In genomic region chr9:131582466-131583341, GRCh38 we compare ENCODE assay signal across 28 cellular contexts. TPM values are rescaled to one million over a fixed set of nuclear protein-coding genes. Genes with fewer than 3 reads are reported as not detected.
DNase-seq lines count a peak whose midpoint lies in the region; ATAC-seq and TF ChIP-seq lines count a peak whose summit lies in the region.
"Had no signal": no experiment of that assay in that cellular context is flagged by ENCODE, and none has a peak within 500 bp of the region (broad histone marks: within the 10 kb centered on the region; RNA-seq: fewer than 3 reads in every experiment).

No MANE protein-coding gene starts in this region.

- DNase-seq in activated CD8-positive, alpha-beta memory T cell treated with anti-CD3 and anti-CD28 coated beads, Interleukin-2, amount 10 ng/mL, durations not matched to agents 7 days and 5 days, result no peak
- DNase-seq in activated CD8-positive, alpha-beta memory T cell treated with anti-CD3 and anti-CD28 coated beads, Interleukin-2, amount 50 U/mL, for 48 hours, result no peak
- DNase-seq in endothelial cell (ENCODE audit: low spot score) (no peak), NCI-H2227 treated with DMSO at 0.1 percent for 48 hours (lab: John Stamatoyannopoulos, UW) (no peak), T-helper 9 cell (no peak)
- DNase-seq in stimulated activated effector memory CD8-positive, alpha-beta T cell treated with anti-CD3 and anti-CD28 coated beads, Interleukin-12 subunit alpha, Interleukin-12 subunit beta, amount 100 ng/mL, for 72 hours (ENCODE audit: low spot score in 2 of 2), result no peak
- DNase-seq: activated CD4-positive, alpha-beta T cell treated with anti-CD3 and anti-CD28 coated beads, Interleukin-2, amount 10 ng/mL, durations not matched to agents 24 days and 14 days; activated naive CD8-positive, alpha-beta T cell treated with anti-CD3 and anti-CD28 coated beads for 36 hours; AML-193; COR-L47; dermis blood vessel endothelial cell; DMS79; GF-D8; hippocampal formation; mesendoderm; NCI-H146; NCI-H2107; occipital lobe; stimulated activated naive CD8-positive, alpha-beta T cell treated with anti-CD3 and anti-CD28 coated beads, Interleukin-15, amount 100 ng/mL, for 72 hours had no signal

- H3K36me3 Mint-ChIP-seq in activated CD8-positive, alpha-beta memory T cell treated with anti-CD3 and anti-CD28 coated beads, Interleukin-2, amount 10 ng/mL, durations not matched to agents 7 days and 5 days, result peaks cover 54% of the 10 kb centered on the region
- H3K36me3 Mint-ChIP-seq in endothelial cell (ENCODE audit: low read depth, unreplicated experiment), result peaks cover 61% of the 10 kb centered on the region
- H3K36me3 Mint-ChIP-seq in stimulated activated effector memory CD8-positive, alpha-beta T cell treated with anti-CD3 and anti-CD28 coated beads, Interleukin-12 subunit alpha, Interleukin-12 subunit beta, amount 100 ng/mL, for 72 hours, result peaks cover 96% of the 10 kb centered on the region

- peak overlapping the region; percentile 56 for H3K27ac Mint-ChIP-seq in activated CD8-positive, alpha-beta memory T cell treated with anti-CD3 and anti-CD28 coated beads, Interleukin-2, amount 10 ng/mL, durations not matched to agents 7 days and 5 days
- no peak overlapping the region for H3K27ac Mint-ChIP-seq in endothelial cell (ENCODE audit: unreplicated experiment)
- H3K27ac Mint-ChIP-seq in stimulated activated effector memory CD8-positive, alpha-beta T cell treated with anti-CD3 and anti-CD28 coated beads, Interleukin-12 subunit alpha, Interleukin-12 subunit beta, amount 100 ng/mL, for 72 hours, result peak overlapping the region; percentile 89

- TF ChIP-seq POLR2A in GM18505 (IDR thresholded peaks at IDR 0.05; ENCODE audit: borderline replicate concordance, extremely low read depth, insufficient read depth, insufficient read length), result peak; percentile 2

- no peak overlapping the region for H3K4me3 Mint-ChIP-seq in activated CD8-positive, alpha-beta memory T cell treated with anti-CD3 and anti-CD28 coated beads, Interleukin-2, amount 10 ng/mL, durations not matched to agents 7 days and 5 days
- peak overlapping the region; percentile 42 for H3K4me3 Mint-ChIP-seq in endothelial cell (ENCODE audit: unreplicated experiment)
- no peak overlapping the region for H3K4me3 Mint-ChIP-seq in stimulated activated effector memory CD8-positive, alpha-beta T cell treated with anti-CD3 and anti-CD28 coated beads, Interleukin-12 subunit alpha, Interleukin-12 subunit beta, amount 100 ng/mL, for 72 hours
- H3K4me3 Mint-ChIP-seq: activated CD4-positive, alpha-beta T cell treated with anti-CD3 and anti-CD28 coated beads, Interleukin-2, amount 10 ng/mL, durations not matched to agents 24 days and 14 days; activated naive CD8-positive, alpha-beta T cell treated with anti-CD3 and anti-CD28 coated beads for 36 hours; activated T-helper 17 cell treated with anti-CD3 and anti-CD28 coated beads, Interleukin-2, amount 50 U/mL, for 72 hours; stimulated activated naive CD8-positive, alpha-beta T cell treated with anti-CD3 and anti-CD28 coated beads, Interleukin-15, amount 100 ng/mL, for 72 hours had no signal

- H3K4me1 Mint-ChIP-seq in activated CD8-positive, alpha-beta memory T cell treated with anti-CD3 and anti-CD28 coated beads, Interleukin-2, amount 10 ng/mL, durations not matched to agents 7 days and 5 days, result peaks cover 59% of the 10 kb centered on the region
- peaks cover 4% of the 10 kb centered on the region for H3K4me1 Mint-ChIP-seq in endothelial cell (ENCODE audit: unreplicated experiment)
- peaks cover 69% of the 10 kb centered on the region for H3K4me1 Mint-ChIP-seq in stimulated activated effector memory CD8-positive, alpha-beta T cell treated with anti-CD3 and anti-CD28 coated beads, Interleukin-12 subunit alpha, Interleukin-12 subunit beta, amount 100 ng/mL, for 72 hours

- ATAC-seq in activated CD8-positive, alpha-beta memory T cell treated with anti-CD3 and anti-CD28 coated beads, Interleukin-2, amount 10 ng/mL, durations not matched to agents 7 days and 5 days, result no peak
- ATAC-seq in GM18505 (IDR thresholded peaks at IDR 0.05; ENCODE audit: unreplicated experiment) (no peak), GM18520 (IDR thresholded peaks at IDR 0.05; ENCODE audit: unreplicated experiment) (no peak)
- no peak for ATAC-seq in stimulated activated effector memory CD8-positive, alpha-beta T cell treated with anti-CD3 and anti-CD28 coated beads, Interleukin-12 subunit alpha, Interleukin-12 subunit beta, amount 100 ng/mL, for 72 hours
- ATAC-seq: activated T-helper 17 cell treated with anti-CD3 and anti-CD28 coated beads, Interleukin-2, amount 50 U/mL, for 72 hours; gastroesophageal sphincter; left lobe of liver; SK-N-SH treated with all-trans-retinoic acid at 6 μM for 48 hours; stimulated activated naive CD8-positive, alpha-beta T cell treated with anti-CD3 and anti-CD28 coated beads, Interleukin-15, amount 100 ng/mL, for 72 hours had no signal

- no peaks in the 10 kb centered on the region for H3K27me3 Mint-ChIP-seq in activated CD8-positive, alpha-beta memory T cell treated with anti-CD3 and anti-CD28 coated beads, Interleukin-2, amount 10 ng/mL, durations not matched to agents 7 days and 5 days
- H3K27me3 Mint-ChIP-seq in endothelial cell (ENCODE audit: unreplicated experiment), result peaks cover 30% of the 10 kb centered on the region
- H3K27me3 Mint-ChIP-seq: activated CD4-positive, alpha-beta T cell treated with anti-CD3 and anti-CD28 coated beads, Interleukin-2, amount 10 ng/mL, durations not matched to agents 24 days and 14 days; activated naive CD8-positive, alpha-beta T cell treated with anti-CD3 and anti-CD28 coated beads for 36 hours; activated T-helper 17 cell treated with anti-CD3 and anti-CD28 coated beads, Interleukin-2, amount 50 U/mL, for 72 hours; stimulated activated naive CD8-positive, alpha-beta T cell treated with anti-CD3 and anti-CD28 coated beads, Interleukin-15, amount 100 ng/mL, for 72 hours had no signal

- TF ChIP-seq CTCF in endothelial cell (IDR thresholded peaks at IDR 0.05; ENCODE audit: unreplicated experiment), result no peak

- CTCF ChIA-PET in activated CD8-positive, alpha-beta memory T cell treated with anti-CD3 and anti-CD28 coated beads, Interleukin-2, amount 10 ng/mL, durations not matched to agents 7 days and 5 days (lab: Charles Lee), result no interaction called here

- no peaks in the 10 kb centered on the region for H3K9me3 Mint-ChIP-seq in activated CD8-positive, alpha-beta memory T cell treated with anti-CD3 and anti-CD28 coated beads, Interleukin-2, amount 10 ng/mL, durations not matched to agents 7 days and 5 days (ENCODE audit: low read depth)
- H3K9me3 Mint-ChIP-seq in endothelial cell (ENCODE audit: unreplicated experiment), result no peaks in the 10 kb centered on the region
- H3K9me3 Mint-ChIP-seq in stimulated activated effector memory CD8-positive, alpha-beta T cell treated with anti-CD3 and anti-CD28 coated beads, Interleukin-12 subunit alpha, Interleukin-12 subunit beta, amount 100 ng/mL, for 72 hours, result no peaks in the 10 kb centered on the region
- H3K9me3 Mint-ChIP-seq: activated CD4-positive, alpha-beta T cell treated with anti-CD3 and anti-CD28 coated beads, Interleukin-2, amount 10 ng/mL, durations not matched to agents 24 days and 14 days; activated naive CD8-positive, alpha-beta T cell treated with anti-CD3 and anti-CD28 coated beads for 36 hours; activated T-helper 17 cell treated with anti-CD3 and anti-CD28 coated beads, Interleukin-2, amount 50 U/mL, for 72 hours; stimulated activated naive CD8-positive, alpha-beta T cell treated with anti-CD3 and anti-CD28 coated beads, Interleukin-15, amount 100 ng/mL, for 72 hours had no signal

RNA-seq across cellular contexts. Expression of gene PRRT1B, which starts 37.4 kb away (rescaled TPM):
- total RNA-seq in activated CD8-positive, alpha-beta memory T cell treated with anti-CD3 and anti-CD28 coated beads, Interleukin-2, amount 10 ng/mL, durations not matched to agents 7 days and 5 days, result not detected
- not detected for total RNA-seq in endothelial cell (ENCODE audit: unreplicated experiment)
- total RNA-seq: activated CD4-positive, alpha-beta T cell treated with anti-CD3 and anti-CD28 coated beads, Interleukin-2, amount 10 ng/mL, durations not matched to agents 24 days and 14 days; activated naive CD8-positive, alpha-beta T cell treated with anti-CD3 and anti-CD28 coated beads for 36 hours; activated T-helper 17 cell treated with anti-CD3 and anti-CD28 coated beads, Interleukin-2, amount 50 U/mL, for 72 hours; dermis blood vessel endothelial cell; gastroesophageal sphincter; NCI-H460; occipital lobe; OCI-LY7; skeletal muscle tissue had no signal

RNA-seq across cellular contexts. Expression of gene UCK1, which starts 51.6 kb away (rescaled TPM):
- total RNA-seq in activated CD8-positive, alpha-beta memory T cell treated with anti-CD3 and anti-CD28 coated beads, Interleukin-2, amount 10 ng/mL, durations not matched to agents 7 days and 5 days, result 10 to 100 TPM; 26.1 to 29.6 TPM
- total RNA-seq in endothelial cell (ENCODE audit: unreplicated experiment), result 23.0 TPM
